In the genomic region with DNA sequence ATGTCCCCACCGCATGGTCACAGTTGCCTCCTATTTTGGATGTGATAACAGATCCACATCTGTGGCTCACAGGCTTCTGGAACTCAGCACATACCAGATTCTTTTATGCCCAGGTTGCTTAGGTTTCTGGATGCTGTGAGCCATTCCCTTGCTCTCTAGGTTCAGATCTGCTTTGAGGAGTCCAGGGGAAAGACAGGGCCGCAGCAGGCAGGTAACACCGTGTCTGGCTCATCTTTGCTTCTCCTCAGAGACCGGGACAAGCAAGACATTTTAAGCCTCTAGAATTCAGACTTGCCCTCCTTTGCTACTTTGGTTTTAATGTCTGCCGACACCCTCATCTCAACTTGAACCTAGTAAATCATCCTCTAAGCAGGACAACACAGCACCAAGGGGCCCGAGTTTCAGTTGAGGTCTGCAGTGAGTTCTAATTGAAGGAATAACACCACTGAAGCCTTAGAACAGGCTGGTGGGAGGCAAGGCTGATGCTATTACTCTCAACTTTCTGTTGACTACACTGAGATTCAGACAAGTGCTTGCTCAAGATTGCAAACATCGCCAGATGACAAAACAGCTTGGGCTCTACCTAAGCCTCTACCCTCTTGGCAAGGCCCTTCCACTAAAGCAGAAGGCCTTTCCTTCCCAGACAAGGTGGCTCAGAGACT, we compare ENCODE assay signal across 2 cellular contexts.
TF ChIP-seq lines count a peak whose summit lies in the region.

No MANE protein-coding gene starts in this region.

TF ChIP-seq in A549, 52 proteins besides CTCF, POLR2A, EP300 and RAD21:
- TF ChIP-seq, protein P1, sequence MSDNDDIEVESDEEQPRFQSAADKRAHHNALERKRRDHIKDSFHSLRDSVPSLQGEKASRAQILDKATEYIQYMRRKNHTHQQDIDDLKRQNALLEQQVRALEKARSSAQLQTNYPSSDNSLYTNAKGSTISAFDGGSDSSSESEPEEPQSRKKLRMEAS (IDR thresholded peaks at IDR 0.05), result no peak
- TF ChIP-seq HEYL (CRISPR knock-in tag; IDR thresholded peaks at IDR 0.05) (no peak), JUNB (IDR thresholded peaks at IDR 0.05) (no peak)
TF ChIP-seq in A549: peak in this region for 0.

TF ChIP-seq in GM23338, 12 proteins besides CTCF, POLR2A, EP300 and RAD21:
- TF ChIP-seq EZH2phosphoT487 (IDR thresholded peaks at IDR 0.05; ENCODE audit: unreplicated experiment) (no peak), NANOG (IDR thresholded peaks at IDR 0.05; ENCODE audit: borderline replicate concordance) (no peak), ZNF114 (CRISPR knock-in tag; IDR thresholded peaks at IDR 0.05) (no peak), STAT1 (IDR thresholded peaks at IDR 0.05; ENCODE audit: unreplicated experiment) (no peak), EZH2 (IDR thresholded peaks at IDR 0.05; ENCODE audit: low read depth, unreplicated experiment) (no peak), ZNF331 (CRISPR knock-in tag; IDR thresholded peaks at IDR 0.05; ENCODE audit: low read depth) (no peak), CREB1 (CRISPR knock-in tag; IDR thresholded peaks at IDR 0.05; ENCODE audit: low read depth) (no peak), JUNB (IDR thresholded peaks at IDR 0.05; ENCODE audit: unreplicated experiment) (no peak), POLR2AphosphoS5 (IDR thresholded peaks at IDR 0.05; ENCODE audit: low read depth) (no peak)
- TF ChIP-seq, protein P2, sequence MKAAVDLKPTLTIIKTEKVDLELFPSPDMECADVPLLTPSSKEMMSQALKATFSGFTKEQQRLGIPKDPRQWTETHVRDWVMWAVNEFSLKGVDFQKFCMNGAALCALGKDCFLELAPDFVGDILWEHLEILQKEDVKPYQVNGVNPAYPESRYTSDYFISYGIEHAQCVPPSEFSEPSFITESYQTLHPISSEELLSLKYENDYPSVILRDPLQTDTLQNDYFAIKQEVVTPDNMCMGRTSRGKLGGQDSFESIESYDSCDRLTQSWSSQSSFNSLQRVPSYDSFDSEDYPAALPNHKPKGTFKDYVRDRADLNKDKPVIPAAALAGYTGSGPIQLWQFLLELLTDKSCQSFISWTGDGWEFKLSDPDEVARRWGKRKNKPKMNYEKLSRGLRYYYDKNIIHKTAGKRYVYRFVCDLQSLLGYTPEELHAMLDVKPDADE (IDR thresholded peaks at IDR 0.05), result no peak
- TF ChIP-seq, protein P3, sequence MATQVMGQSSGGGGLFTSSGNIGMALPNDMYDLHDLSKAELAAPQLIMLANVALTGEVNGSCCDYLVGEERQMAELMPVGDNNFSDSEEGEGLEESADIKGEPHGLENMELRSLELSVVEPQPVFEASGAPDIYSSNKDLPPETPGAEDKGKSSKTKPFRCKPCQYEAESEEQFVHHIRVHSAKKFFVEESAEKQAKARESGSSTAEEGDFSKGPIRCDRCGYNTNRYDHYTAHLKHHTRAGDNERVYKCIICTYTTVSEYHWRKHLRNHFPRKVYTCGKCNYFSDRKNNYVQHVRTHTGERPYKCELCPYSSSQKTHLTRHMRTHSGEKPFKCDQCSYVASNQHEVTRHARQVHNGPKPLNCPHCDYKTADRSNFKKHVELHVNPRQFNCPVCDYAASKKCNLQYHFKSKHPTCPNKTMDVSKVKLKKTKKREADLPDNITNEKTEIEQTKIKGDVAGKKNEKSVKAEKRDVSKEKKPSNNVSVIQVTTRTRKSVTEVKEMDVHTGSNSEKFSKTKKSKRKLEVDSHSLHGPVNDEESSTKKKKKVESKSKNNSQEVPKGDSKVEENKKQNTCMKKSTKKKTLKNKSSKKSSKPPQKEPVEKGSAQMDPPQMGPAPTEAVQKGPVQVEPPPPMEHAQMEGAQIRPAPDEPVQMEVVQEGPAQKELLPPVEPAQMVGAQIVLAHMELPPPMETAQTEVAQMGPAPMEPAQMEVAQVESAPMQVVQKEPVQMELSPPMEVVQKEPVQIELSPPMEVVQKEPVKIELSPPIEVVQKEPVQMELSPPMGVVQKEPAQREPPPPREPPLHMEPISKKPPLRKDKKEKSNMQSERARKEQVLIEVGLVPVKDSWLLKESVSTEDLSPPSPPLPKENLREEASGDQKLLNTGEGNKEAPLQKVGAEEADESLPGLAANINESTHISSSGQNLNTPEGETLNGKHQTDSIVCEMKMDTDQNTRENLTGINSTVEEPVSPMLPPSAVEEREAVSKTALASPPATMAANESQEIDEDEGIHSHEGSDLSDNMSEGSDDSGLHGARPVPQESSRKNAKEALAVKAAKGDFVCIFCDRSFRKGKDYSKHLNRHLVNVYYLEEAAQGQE (IDR thresholded peaks at IDR 0.05; ENCODE audit: unreplicated experiment), result no peak
- TF ChIP-seq, protein P4, sequence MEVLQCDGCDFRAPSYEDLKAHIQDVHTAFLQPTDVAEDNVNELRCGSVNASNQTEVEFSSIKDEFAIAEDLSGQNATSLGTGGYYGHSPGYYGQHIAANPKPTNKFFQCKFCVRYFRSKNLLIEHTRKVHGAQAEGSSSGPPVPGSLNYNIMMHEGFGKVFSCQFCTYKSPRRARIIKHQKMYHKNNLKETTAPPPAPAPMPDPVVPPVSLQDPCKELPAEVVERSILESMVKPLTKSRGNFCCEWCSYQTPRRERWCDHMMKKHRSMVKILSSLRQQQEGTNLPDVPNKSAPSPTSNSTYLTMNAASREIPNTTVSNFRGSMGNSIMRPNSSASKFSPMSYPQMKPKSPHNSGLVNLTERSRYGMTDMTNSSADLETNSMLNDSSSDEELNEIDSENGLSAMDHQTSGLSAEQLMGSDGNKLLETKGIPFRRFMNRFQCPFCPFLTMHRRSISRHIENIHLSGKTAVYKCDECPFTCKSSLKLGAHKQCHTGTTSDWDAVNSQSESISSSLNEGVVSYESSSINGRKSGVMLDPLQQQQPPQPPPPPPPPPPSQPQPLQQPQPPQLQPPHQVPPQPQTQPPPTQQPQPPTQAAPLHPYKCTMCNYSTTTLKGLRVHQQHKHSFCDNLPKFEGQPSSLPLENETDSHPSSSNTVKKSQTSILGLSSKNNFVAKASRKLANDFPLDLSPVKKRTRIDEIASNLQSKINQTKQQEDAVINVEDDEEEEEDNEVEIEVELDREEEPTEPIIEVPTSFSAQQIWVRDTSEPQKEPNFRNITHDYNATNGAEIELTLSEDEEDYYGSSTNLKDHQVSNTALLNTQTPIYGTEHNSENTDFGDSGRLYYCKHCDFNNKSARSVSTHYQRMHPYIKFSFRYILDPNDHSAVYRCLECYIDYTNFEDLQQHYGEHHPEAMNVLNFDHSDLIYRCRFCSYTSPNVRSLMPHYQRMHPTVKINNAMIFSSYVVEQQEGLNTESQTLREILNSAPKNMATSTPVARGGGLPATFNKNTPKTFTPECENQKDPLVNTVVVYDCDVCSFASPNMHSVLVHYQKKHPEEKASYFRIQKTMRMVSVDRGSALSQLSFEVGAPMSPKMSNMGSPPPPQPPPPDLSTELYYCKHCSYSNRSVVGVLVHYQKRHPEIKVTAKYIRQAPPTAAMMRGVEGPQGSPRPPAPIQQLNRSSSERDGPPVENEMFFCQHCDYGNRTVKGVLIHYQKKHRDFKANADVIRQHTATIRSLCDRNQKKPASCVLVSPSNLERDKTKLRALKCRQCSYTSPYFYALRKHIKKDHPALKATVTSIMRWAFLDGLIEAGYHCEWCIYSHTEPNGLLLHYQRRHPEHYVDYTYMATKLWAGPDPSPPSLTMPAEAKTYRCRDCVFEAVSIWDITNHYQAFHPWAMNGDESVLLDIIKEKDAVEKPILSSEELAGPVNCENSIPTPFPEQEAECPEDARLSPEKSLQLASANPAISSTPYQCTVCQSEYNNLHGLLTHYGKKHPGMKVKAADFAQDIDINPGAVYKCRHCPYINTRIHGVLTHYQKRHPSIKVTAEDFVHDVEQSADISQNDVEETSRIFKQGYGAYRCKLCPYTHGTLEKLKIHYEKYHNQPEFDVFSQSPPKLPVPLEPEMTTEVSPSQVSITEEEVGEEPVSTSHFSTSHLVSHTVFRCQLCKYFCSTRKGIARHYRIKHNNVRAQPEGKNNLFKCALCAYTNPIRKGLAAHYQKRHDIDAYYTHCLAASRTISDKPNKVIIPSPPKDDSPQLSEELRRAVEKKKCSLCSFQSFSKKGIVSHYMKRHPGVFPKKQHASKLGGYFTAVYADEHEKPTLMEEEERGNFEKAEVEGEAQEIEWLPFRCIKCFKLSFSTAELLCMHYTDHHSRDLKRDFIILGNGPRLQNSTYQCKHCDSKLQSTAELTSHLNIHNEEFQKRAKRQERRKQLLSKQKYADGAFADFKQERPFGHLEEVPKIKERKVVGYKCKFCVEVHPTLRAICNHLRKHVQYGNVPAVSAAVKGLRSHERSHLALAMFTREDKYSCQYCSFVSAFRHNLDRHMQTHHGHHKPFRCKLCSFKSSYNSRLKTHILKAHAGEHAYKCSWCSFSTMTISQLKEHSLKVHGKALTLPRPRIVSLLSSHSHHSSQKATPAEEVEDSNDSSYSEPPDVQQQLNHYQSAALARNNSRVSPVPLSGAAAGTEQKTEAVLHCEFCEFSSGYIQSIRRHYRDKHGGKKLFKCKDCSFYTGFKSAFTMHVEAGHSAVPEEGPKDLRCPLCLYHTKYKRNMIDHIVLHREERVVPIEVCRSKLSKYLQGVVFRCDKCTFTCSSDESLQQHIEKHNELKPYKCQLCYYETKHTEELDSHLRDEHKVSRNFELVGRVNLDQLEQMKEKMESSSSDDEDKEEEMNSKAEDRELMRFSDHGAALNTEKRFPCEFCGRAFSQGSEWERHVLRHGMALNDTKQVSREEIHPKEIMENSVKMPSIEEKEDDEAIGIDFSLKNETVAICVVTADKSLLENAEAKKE (CRISPR knock-in tag; IDR thresholded peaks at IDR 0.05), result no peak
